ENCODE assay signal across 2 cellular contexts in genomic region chr18:26685438-26686173, GRCh38.
TF ChIP-seq lines count a peak whose summit lies in the region.

No MANE protein-coding gene starts in this region.

TF ChIP-seq in SK-N-SH, 30 proteins besides CTCF, POLR2A, EP300 and RAD21 (continued from another document):
- TF ChIP-seq FOSL2 (IDR thresholded peaks at IDR 0.05; ENCODE audit: borderline replicate concordance, low read depth) (no peak), RXRA (IDR thresholded peaks at IDR 0.05; ENCODE audit: borderline replicate concordance, low read depth) (no peak), SMC3 (IDR thresholded peaks at IDR 0.05; ENCODE audit: low read depth, low read length) (no peak)
- TF ChIP-seq, protein P1, sequence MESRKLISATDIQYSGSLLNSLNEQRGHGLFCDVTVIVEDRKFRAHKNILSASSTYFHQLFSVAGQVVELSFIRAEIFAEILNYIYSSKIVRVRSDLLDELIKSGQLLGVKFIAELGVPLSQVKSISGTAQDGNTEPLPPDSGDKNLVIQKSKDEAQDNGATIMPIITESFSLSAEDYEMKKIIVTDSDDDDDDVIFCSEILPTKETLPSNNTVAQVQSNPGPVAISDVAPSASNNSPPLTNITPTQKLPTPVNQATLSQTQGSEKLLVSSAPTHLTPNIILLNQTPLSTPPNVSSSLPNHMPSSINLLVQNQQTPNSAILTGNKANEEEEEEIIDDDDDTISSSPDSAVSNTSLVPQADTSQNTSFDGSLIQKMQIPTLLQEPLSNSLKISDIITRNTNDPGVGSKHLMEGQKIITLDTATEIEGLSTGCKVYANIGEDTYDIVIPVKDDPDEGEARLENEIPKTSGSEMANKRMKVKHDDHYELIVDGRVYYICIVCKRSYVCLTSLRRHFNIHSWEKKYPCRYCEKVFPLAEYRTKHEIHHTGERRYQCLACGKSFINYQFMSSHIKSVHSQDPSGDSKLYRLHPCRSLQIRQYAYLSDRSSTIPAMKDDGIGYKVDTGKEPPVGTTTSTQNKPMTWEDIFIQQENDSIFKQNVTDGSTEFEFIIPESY (IDR thresholded peaks at IDR 0.05; ENCODE audit: borderline replicate concordance, low read depth), result no peak

TF ChIP-seq in SK-N-SH treated with all-trans-retinoic acid at 6 μM for 48 hours, 23 proteins besides CTCF, POLR2A, EP300 and RAD21 (continued from another document):
- no peak for TF ChIP-seq TSHZ2 (CRISPR knock-in tag; IDR thresholded peaks at IDR 0.05)
- TF ChIP-seq SNAI2 (CRISPR knock-in tag; IDR thresholded peaks at IDR 0.05), result no peak
